Comparison of ENCODE assay signal across 4 cellular contexts in the genomic region with DNA sequence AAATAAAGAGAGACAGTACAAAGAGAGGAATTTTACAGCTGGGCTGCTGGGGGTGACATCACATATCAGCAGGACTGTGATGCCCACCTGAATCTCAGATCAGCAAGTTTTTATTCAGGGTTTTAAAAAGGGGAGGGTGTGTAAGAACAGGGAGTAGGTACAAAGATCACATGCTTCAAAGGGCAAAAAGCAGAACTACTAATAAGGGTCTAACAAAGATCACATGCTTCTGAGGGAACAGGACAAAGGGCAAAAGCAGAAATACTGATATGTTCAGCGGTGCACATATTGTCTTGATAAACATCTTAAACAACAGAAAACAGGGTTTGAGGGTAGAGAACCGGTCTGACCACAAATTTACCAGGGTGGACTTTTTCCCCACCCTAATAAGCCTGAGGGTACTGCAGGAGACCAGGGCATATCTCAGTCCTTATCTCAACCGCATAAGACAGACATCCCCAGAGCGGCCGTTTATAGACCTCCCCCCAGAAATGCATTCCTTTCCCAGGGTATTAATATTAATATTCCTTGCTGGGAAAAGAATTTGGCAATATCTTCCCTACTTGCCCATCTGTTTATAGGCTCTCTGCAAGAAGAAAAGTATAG. TPM values are rescaled to one million over a fixed set of nuclear protein-coding genes. Genes with fewer than 3 reads are reported as not detected.
"Had no signal": no experiment of that assay in that cellular context is flagged by ENCODE, and none has a peak within 500 bp of the region (broad histone marks: within the 10 kb centered on the region; RNA-seq: fewer than 3 reads in every experiment).

No MANE protein-coding gene starts in this region.

RNA-seq across cellular contexts. Expression of a gene that starts 7.9 kb away (rescaled TPM):
- total RNA-seq: activated CD4-positive, alpha-beta T cell treated with anti-CD3 and anti-CD28 coated beads, Interleukin-2, amount 10 ng/mL, durations not matched to agents 24 days and 14 days; chondrocyte; epithelial cell of proximal tubule; foreskin keratinocyte had no signal
- polyA plus RNA-seq: foreskin keratinocyte had no signal
